In the genomic region with DNA sequence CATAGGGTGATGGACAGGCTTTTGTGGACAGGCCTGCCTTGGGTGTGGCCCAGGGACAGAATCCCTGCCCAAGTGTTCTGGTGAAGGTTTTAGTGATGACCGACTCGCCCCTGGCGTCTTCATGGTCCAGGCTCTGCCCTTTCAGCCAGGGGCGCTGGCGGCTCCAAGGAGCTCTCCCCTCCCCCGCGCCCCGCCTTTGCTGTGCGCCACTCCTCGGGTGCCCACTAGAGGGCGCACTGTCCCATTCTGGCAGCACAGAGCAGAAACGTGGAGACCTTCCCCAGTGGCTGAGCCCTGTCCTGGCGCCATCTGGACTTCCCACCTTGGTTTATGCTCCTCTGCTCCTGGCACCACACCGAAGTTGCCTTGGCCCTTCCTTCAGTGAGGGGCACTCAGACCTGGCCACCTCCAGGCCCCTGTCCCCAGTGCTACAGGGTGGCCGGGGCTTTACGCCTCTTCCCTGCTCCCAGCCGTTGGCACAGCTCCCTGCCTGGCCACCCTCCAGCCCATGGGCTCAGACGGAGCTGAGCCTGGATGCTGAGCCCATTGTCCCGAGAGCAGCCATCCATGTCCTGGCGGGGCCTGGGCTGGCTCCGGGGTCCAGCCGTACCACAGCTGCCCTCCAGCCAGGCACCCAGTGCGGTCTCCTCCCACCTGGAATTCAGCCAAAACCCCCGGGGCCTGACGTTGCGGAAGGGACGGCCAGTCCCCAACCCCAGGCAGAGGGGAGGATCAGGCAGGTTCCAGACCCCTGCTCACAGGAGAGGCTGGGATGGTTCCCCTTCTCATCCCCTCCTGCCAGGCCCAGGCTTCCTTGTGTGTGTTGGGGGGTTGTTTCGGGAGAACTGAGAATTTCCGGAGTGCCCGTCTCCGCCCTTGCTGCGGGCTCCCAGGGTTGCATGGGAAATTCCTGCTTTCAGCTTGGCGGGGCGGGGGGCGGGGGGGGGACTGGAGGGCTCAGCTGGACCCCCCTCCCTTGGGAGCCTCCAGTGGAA, we compare ENCODE assay signal across 8 cellular contexts. TPM values are rescaled to one million over a fixed set of nuclear protein-coding genes. Genes with fewer than 3 reads are reported as not detected.
A peak's percentile ranks its signal among the peaks of the same experiment; 100 is the strongest.
DNase-seq lines count a peak whose midpoint lies in the region; ATAC-seq and TF ChIP-seq lines count a peak whose summit lies in the region.

No MANE protein-coding gene starts in this region.

- peaks cover 54% of the 10 kb centered on the region for H3K4me1 Mint-ChIP-seq in activated naive CD8-positive, alpha-beta T cell treated with anti-CD3 and anti-CD28 coated beads, Interleukin-2, amount 50 U/mL, for 24 hours

- H3K9me3 ChIP-seq in cardiac muscle cell (ENCODE audit: low read depth) (no peaks in the 10 kb centered on the region), upper lobe of left lung (no peaks in the 10 kb centered on the region)

- peak overlapping the region; percentile 94 for H3K27ac Mint-ChIP-seq in activated naive CD8-positive, alpha-beta T cell treated with anti-CD3 and anti-CD28 coated beads, Interleukin-2, amount 50 U/mL, for 24 hours

- H3K27me3 Mint-ChIP-seq in activated naive CD8-positive, alpha-beta T cell treated with anti-CD3 and anti-CD28 coated beads, Interleukin-2, amount 50 U/mL, for 24 hours: peaks cover 21% of the 10 kb centered on the region

- TF ChIP-seq EP300 in upper lobe of left lung (IDR thresholded peaks at IDR 0.05): no peak

- H3K36me3 Mint-ChIP-seq in activated naive CD8-positive, alpha-beta T cell treated with anti-CD3 and anti-CD28 coated beads, Interleukin-2, amount 50 U/mL, for 24 hours (ENCODE audit: low read depth): peaks cover 2% of the 10 kb centered on the region

- H3K4me3 Mint-ChIP-seq in activated naive CD8-positive, alpha-beta T cell treated with anti-CD3 and anti-CD28 coated beads, Interleukin-2, amount 50 U/mL, for 24 hours: peak overlapping the region; percentile 71

- H3K4me3 ChIP-seq in HFF-Myc (replicated peaks; ENCODE audit: low read depth, low read length): peak overlapping the region; percentile 46
- H3K4me3 ChIP-seq in cardiac muscle cell: no peak overlapping the region
- H3K4me3 ChIP-seq in upper lobe of left lung: peak overlapping the region in 3 of 4 donors; percentile 24 to 47 (median 42)

- H3K27me3 ChIP-seq in cardiac muscle cell (peaks cover 14% of the 10 kb centered on the region), upper lobe of left lung (peaks cover 0 to 10% (median 2%) of the 10 kb centered on the region in 4 donors)

- TF ChIP-seq POLR2A in upper lobe of left lung (IDR thresholded peaks at IDR 0.05): peak in 3 of 4 donors; percentile 56 to 71 (median 57)

- H3K4me1 ChIP-seq in cardiac muscle cell (ENCODE audit: low read depth) (peaks cover 75% of the 10 kb centered on the region), upper lobe of left lung (peaks cover 67 to 94% (median 81%) of the 10 kb centered on the region in 4 donors)

- ATAC-seq in activated naive CD8-positive, alpha-beta T cell treated with anti-CD3 and anti-CD28 coated beads, Interleukin-2, amount 50 U/mL, for 24 hours: peak; percentile 58
- ATAC-seq in upper lobe of left lung (ENCODE audit: low FRiP score in 2 of 2): peak; percentile 87 to 92

- WGBS in upper lobe of left lung, 2 donors: 0 to 2% methylated on average over 1 to 33 of the region's 35 CpGs

- no peaks in the 10 kb centered on the region for H3K9me3 Mint-ChIP-seq in activated naive CD8-positive, alpha-beta T cell treated with anti-CD3 and anti-CD28 coated beads, Interleukin-2, amount 50 U/mL, for 24 hours

- H3K36me3 ChIP-seq in cardiac muscle cell (peaks cover 8% of the 10 kb centered on the region), upper lobe of left lung (peaks cover 0 to 22% (median 6%) of the 10 kb centered on the region in 4 donors)

- DNase-seq in EL (peak; percentile 82), HFF-Myc (ENCODE audit: extremely low read depth, low read depth) (peak; percentile 70), NCI-H1105 treated with DMSO at 0.1 percent for 48 hours (lab: John Stamatoyannopoulos, UW) (peak; percentile 90), SW 1271 (lab: John Stamatoyannopoulos, UW) (peak; percentile 85 to 88), cardiac muscle cell (ENCODE audit: low read depth in 1 of 2, low spot score in 1 of 2) (peak; percentile 93), posterior cingulate gyrus (peak; percentile 79 to 98 (median 90)), upper lobe of left lung (peak; percentile 93 to 96)
- DNase-seq in activated naive CD8-positive, alpha-beta T cell treated with anti-CD3 and anti-CD28 coated beads, Interleukin-2, amount 50 U/mL, for 24 hours: peak; percentile 95

- intact Hi-C loops in posterior cingulate gyrus (cut with DNase I): loop anchor here (1.0 kb wide), 2 partner anchors 9 to 47 kb away; no protein-coding TSS in a partner anchor

- TF ChIP-seq CTCF in HFF-Myc (IDR thresholded peaks at IDR 0.05; ENCODE audit: low read depth, low read length, missing control alignments) (peak; percentile 99), cardiac muscle cell (IDR thresholded peaks at IDR 0.05; ENCODE audit: low read depth, low read length) (peak; percentile 99), upper lobe of left lung (IDR thresholded peaks at IDR 0.05) (peak; percentile 96 to 100 (median 100))

- H3K27ac ChIP-seq in cardiac muscle cell (peak overlapping the region; percentile 71), upper lobe of left lung (peak overlapping the region; percentile 88 to 98 (median 94))

RNA-seq across cellular contexts. Expression of a gene that starts 5.6 kb away (rescaled TPM):
- 46.9 and 51.1 TPM in 2 replicates for total RNA-seq in cardiac muscle cell
- 196 and 203 TPM in 2 replicates for polyA plus RNA-seq in cardiac muscle cell
- total RNA-seq in upper lobe of left lung: 100 to 1,000 TPM in 4 of 6 donors, 10 to 100 TPM in 2; 26.2 to 425 (median 200) TPM

RNA-seq across cellular contexts. Expression of a gene that starts 6.5 kb away (rescaled TPM):
- 804 and 1,173 TPM in 2 replicates for total RNA-seq in cardiac muscle cell
- polyA plus RNA-seq in cardiac muscle cell: 1,364 and 1,845 TPM in 2 replicates
- total RNA-seq in upper lobe of left lung: 100 to 1,000 TPM in 5 of 6 donors, 10 to 100 TPM in 1; 55.5 to 422 (median 190) TPM

RNA-seq across cellular contexts. Expression of a gene that starts 9.9 kb away (rescaled TPM):
- total RNA-seq in cardiac muscle cell: 32.0 and 33.0 TPM in 2 replicates
- 27.4 and 27.6 TPM in 2 replicates for polyA plus RNA-seq in cardiac muscle cell
- total RNA-seq in upper lobe of left lung: 10 to 100 TPM; 13.8 to 38.5 (median 17.4) TPM

RNA-seq across cellular contexts. Expression of a gene that starts 45.3 kb away (rescaled TPM):
- 6.8 and 8.8 TPM in 2 replicates for total RNA-seq in cardiac muscle cell
- polyA plus RNA-seq in cardiac muscle cell: 4.4 and 6.4 TPM in 2 replicates
- 1 to 10 TPM in 4 of 6 donors, under 1 TPM in 1, not detected in 1; 0.69 to 4.6 (median 3.8) TPM for total RNA-seq in upper lobe of left lung
